Comparison of ENCODE assay signal across 8 cellular contexts in the genomic region with DNA sequence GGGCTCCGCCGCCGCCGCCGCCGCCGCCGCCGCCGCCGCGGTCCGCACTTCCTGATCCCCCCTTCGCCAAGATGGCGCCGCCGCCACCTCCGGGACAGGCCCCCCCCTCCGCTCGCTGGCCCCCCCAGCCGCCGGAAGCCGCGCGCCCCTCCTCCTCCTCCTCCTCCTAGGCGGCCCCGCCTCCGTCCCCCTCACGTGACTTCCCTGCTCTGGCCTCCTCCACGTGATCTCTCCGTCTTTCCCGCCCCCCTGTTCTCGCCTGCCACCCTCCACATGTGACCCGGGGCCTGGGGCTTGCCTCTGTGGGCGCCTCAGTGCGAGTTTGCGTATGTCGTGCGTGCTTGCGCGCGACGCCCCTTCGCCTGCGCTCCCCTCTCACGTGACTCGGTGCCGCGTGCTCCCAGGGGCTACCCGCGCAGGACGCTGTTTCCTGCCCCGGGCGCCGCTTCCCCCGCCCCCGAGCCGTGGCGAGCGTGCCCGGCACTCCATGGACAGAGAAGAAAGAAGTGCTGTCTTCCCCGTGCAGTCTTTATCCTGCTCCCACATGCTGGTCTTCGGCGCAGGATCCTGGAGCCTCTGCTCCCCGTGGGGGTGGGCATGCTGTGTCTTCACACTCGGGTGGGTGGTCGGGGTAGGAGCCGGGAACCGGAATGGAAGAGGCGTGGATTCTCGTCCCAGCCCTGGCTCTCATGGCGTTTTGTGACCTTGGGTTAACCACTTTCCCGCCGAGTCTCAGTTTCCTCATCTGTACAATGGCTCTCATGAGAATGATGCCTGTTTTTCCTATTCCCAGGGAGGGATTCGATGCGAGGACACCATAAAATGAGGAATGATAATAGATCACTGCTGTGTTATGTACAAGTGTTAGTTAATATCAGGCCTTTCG. TPM values are rescaled to one million over a fixed set of nuclear protein-coding genes. Genes with fewer than 3 reads are reported as not detected.
DNase-seq lines count a peak whose midpoint lies in the region; ATAC-seq and TF ChIP-seq lines count a peak whose summit lies in the region.

A gene (minus strand): TSS at position 53 of the 886 bp plus-strand sequence. CDS start 109 bp downstream, outside the sequence.

- TF ChIP-seq RAD21 in liver (IDR thresholded peaks at IDR 0.05) = no peak

- peak within 1 kb of the TSS; percentile 77 to 81 for H3K9ac ChIP-seq in liver (ENCODE audit: low read depth in 1 of 2, low read length in 2 of 2)

- peak within 1 kb of the TSS; percentile 86 to 96 for H3K4me3 Mint-ChIP-seq in CD14-positive monocyte

- H3K27ac Mint-ChIP-seq in CD14-positive monocyte = peak within 1 kb of the TSS; percentile 88 to 99 (median 96)

- peak; percentile 94 for ATAC-seq in GM19397 (IDR thresholded peaks at IDR 0.05; ENCODE audit: unreplicated experiment)
- peak; percentile 78 for ATAC-seq in HG03571 (IDR thresholded peaks at IDR 0.05; ENCODE audit: unreplicated experiment)

- intact Hi-C loops in CD14-positive monocyte (cut with micrococcal nuclease) = loop anchor here (2.0 to 10.0 kb wide), 8 partner anchors 48 to 583 kb away; a partner anchor contains a TSS

- no peaks in the 10 kb centered on the region for H3K9me3 ChIP-seq in liver (ENCODE audit: control insufficient read depth in 4 of 4, low read length in 3 of 4)

- H3K4me3 ChIP-seq in liver (ENCODE audit: low read depth in 1 of 3, low read length in 3 of 3) = peak within 1 kb of the TSS; percentile 92 to 96 (median 93)

- peak within 1 kb of the TSS; percentile 88 to 95 for H3K27ac ChIP-seq in liver (ENCODE audit: low read depth in 1 of 2, low read length in 2 of 2)

- H3K27me3 Mint-ChIP-seq in CD14-positive monocyte (ENCODE audit: low read depth in 3 of 3) = peaks cover 0 to 2% (median under 1%) of the 10 kb centered on the region in 3 donors

- H3K4me1 ChIP-seq in liver (ENCODE audit: control insufficient read depth in 4 of 4, insufficient read depth in 4 of 4, low read length in 3 of 4) = peaks cover 2 to 31% (median 23%) of the 10 kb centered on the region in 4 donors

- under 1% methylated on average over 77 of the region's 77 CpGs for WGBS in liver

- DNase-seq in CD14-positive monocyte (ENCODE audit: low spot score) (peak; percentile 100), NCI-H82 (lab: John Stamatoyannopoulos, UW) (peak; percentile 100), dermis microvascular lymphatic vessel endothelial cell (ENCODE audit: low read depth in 2 of 2) (peak; percentile 98 to 99)
- peak; percentile 99 for DNase-seq in activated CD4-positive, alpha-beta T cell treated with anti-CD3 and anti-CD28 coated beads, Interleukin-2, amount 50 U/mL, for 48 hours
- DNase-seq in stimulated activated CD4-positive, alpha-beta T cell treated with anti-CD3 and anti-CD28 coated beads, Interleukin-4, amount 100 ng/mL, for 24 hours = peak; percentile 100

- no peaks in the 10 kb centered on the region for H3K27me3 ChIP-seq in liver (ENCODE audit: control insufficient read depth in 4 of 4, insufficient read depth in 4 of 4, low read length in 3 of 4)

- peaks cover 29% of the 10 kb centered on the region for H3K4me1 Mint-ChIP-seq in CD14-positive monocyte

- peaks cover 22 to 28% of the 10 kb centered on the region in 2 donors for H3K36me3 Mint-ChIP-seq in CD14-positive monocyte

- TF ChIP-seq CTCF in CD14-positive monocyte (IDR thresholded peaks at IDR 0.05) (no peak), liver (IDR thresholded peaks at IDR 0.05; ENCODE audit: low read depth, low read length, missing input control) (no peak)

- H3K9me3 Mint-ChIP-seq in CD14-positive monocyte = no peaks in the 10 kb centered on the region

- H3K36me3 ChIP-seq in liver (ENCODE audit: control insufficient read depth in 4 of 4, insufficient read depth in 3 of 4, low read depth in 1 of 4, low read length in 3 of 4) = peaks cover 8 to 19% (median 17%) of the 10 kb centered on the region in 4 donors

TF ChIP-seq in liver, 16 proteins besides CTCF, POLR2A, EP300 and RAD21:
- TF ChIP-seq FOXA1 (IDR thresholded peaks at IDR 0.05) (peak; percentile 80), RXRA (IDR thresholded peaks at IDR 0.05) (peak; percentile 24 to 50), FOXA2 (IDR thresholded peaks at IDR 0.05) (peak; percentile 40), HNF4A (conservative IDR thresholded peaks at IDR 0.05) (no peak), NR2F2 (IDR thresholded peaks at IDR 0.05) (no peak), GABPA (IDR thresholded peaks at IDR 0.05 in 1 of 2, conservative IDR thresholded peaks at IDR 0.05 in 1 of 2) (peak; percentile 38 to 90), TAF1 (conservative IDR thresholded peaks at IDR 0.05) (no peak), EGR1 (IDR thresholded peaks at IDR 0.05; ENCODE audit: low read depth in 2 of 2) (peak; percentile 85 to 97), HNF4G (IDR thresholded peaks at IDR 0.05) (no peak), JUND (IDR thresholded peaks at IDR 0.05) (no peak), SP1 (IDR thresholded peaks at IDR 0.05) (peak; percentile 75), YY1 (IDR thresholded peaks at IDR 0.05) (peak; percentile 86)
- TF ChIP-seq, protein P1, sequence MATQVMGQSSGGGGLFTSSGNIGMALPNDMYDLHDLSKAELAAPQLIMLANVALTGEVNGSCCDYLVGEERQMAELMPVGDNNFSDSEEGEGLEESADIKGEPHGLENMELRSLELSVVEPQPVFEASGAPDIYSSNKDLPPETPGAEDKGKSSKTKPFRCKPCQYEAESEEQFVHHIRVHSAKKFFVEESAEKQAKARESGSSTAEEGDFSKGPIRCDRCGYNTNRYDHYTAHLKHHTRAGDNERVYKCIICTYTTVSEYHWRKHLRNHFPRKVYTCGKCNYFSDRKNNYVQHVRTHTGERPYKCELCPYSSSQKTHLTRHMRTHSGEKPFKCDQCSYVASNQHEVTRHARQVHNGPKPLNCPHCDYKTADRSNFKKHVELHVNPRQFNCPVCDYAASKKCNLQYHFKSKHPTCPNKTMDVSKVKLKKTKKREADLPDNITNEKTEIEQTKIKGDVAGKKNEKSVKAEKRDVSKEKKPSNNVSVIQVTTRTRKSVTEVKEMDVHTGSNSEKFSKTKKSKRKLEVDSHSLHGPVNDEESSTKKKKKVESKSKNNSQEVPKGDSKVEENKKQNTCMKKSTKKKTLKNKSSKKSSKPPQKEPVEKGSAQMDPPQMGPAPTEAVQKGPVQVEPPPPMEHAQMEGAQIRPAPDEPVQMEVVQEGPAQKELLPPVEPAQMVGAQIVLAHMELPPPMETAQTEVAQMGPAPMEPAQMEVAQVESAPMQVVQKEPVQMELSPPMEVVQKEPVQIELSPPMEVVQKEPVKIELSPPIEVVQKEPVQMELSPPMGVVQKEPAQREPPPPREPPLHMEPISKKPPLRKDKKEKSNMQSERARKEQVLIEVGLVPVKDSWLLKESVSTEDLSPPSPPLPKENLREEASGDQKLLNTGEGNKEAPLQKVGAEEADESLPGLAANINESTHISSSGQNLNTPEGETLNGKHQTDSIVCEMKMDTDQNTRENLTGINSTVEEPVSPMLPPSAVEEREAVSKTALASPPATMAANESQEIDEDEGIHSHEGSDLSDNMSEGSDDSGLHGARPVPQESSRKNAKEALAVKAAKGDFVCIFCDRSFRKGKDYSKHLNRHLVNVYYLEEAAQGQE (IDR thresholded peaks at IDR 0.05) = peak; percentile 85
- TF ChIP-seq, protein P2, sequence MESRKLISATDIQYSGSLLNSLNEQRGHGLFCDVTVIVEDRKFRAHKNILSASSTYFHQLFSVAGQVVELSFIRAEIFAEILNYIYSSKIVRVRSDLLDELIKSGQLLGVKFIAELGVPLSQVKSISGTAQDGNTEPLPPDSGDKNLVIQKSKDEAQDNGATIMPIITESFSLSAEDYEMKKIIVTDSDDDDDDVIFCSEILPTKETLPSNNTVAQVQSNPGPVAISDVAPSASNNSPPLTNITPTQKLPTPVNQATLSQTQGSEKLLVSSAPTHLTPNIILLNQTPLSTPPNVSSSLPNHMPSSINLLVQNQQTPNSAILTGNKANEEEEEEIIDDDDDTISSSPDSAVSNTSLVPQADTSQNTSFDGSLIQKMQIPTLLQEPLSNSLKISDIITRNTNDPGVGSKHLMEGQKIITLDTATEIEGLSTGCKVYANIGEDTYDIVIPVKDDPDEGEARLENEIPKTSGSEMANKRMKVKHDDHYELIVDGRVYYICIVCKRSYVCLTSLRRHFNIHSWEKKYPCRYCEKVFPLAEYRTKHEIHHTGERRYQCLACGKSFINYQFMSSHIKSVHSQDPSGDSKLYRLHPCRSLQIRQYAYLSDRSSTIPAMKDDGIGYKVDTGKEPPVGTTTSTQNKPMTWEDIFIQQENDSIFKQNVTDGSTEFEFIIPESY (IDR thresholded peaks at IDR 0.05) = peak; percentile 95
- TF ChIP-seq, protein P3, sequence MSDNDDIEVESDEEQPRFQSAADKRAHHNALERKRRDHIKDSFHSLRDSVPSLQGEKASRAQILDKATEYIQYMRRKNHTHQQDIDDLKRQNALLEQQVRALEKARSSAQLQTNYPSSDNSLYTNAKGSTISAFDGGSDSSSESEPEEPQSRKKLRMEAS (IDR thresholded peaks at IDR 0.05) = peak; percentile 95
- TF ChIP-seq, protein P4, sequence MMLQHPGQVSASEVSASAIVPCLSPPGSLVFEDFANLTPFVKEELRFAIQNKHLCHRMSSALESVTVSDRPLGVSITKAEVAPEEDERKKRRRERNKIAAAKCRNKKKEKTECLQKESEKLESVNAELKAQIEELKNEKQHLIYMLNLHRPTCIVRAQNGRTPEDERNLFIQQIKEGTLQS (IDR thresholded peaks at IDR 0.05) = no peak

RNA-seq across cellular contexts. Expression of the gene that starts here (rescaled TPM):
- 1 to 10 TPM; 6.4 to 8.4 TPM for polyA plus RNA-seq in CD14-positive monocyte
- total RNA-seq in dermis microvascular lymphatic vessel endothelial cell = 25.9 and 32.0 TPM in 2 replicates
- total RNA-seq in liver = 10 to 100 TPM in 1 of 2 donors, 1 to 10 TPM in 1; 8.2 to 18.7 TPM
- polyA plus RNA-seq in liver = 10 to 100 TPM in 1 of 2 donors, 1 to 10 TPM in 1; 9.8 to 22.0 TPM

Comparison
In these comparisons a context has a peak if more than half of its experiments do, and no peak if none do; other contexts are left out.
1. Peak in every context shown above with its lines: DNase-seq, ATAC-seq, H3K4me3 ChIP-seq and H3K27ac ChIP-seq.